ENCODE assay signal across 39 cellular contexts in genomic region chr11:6876325-6876724, GRCh38. TPM values are rescaled to one million over a fixed set of nuclear protein-coding genes. Genes with fewer than 3 reads are reported as not detected.
"Had no signal": no experiment of that assay in that cellular context is flagged by ENCODE, and none has a peak within 500 bp of the region (broad histone marks: within the 10 kb centered on the region; RNA-seq: fewer than 3 reads in every experiment).

A gene with protein sequence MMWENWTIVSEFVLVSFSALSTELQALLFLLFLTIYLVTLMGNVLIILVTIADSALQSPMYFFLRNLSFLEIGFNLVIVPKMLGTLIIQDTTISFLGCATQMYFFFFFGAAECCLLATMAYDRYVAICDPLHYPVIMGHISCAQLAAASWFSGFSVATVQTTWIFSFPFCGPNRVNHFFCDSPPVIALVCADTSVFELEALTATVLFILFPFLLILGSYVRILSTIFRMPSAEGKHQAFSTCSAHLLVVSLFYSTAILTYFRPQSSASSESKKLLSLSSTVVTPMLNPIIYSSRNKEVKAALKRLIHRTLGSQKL (plus strand): TSS chr11:6876625. CDS start chr11:6876648, 23 bp downstream.

- H3K9me3 Mint-ChIP-seq: activated B cell treated with CpG ODN at 0.5 μM for 24 hours; activated CD4-positive, alpha-beta memory T cell treated with anti-CD3 and anti-CD28 coated beads for 36 hours; activated CD4-positive, alpha-beta T cell treated with anti-CD3 and anti-CD28 coated beads, Interleukin-2, amount 10 ng/mL, durations not matched to agents 24 days and 14 days; activated CD8-positive, alpha-beta T cell treated with anti-CD3 and anti-CD28 coated beads for 36 hours; activated naive CD4-positive, alpha-beta T cell treated with anti-CD3 and anti-CD28 coated beads for 36 hours; activated T-cell treated with anti-CD3 and anti-CD28 coated beads, Interleukin-2, amount 50 U/mL, for 4 hours; activated T-cell treated with anti-CD3 and anti-CD28 coated beads, Interleukin-2, amount 50 U/mL, for 72 hours; activated T-helper 1 cell treated with anti-CD3 and anti-CD28 coated beads, Interleukin-12 subunit alpha, Interleukin-12 subunit beta, Interleukin-2, Interleukin-4 antibody, amounts not matched to agents 30 ng/mL and 10 ng/mL and 1 ng/mL, durations not matched to agents 14 hours and 24 hours and 36 hours; activated T-helper 17 cell treated with anti-CD3 and anti-CD28 coated beads, Interleukin-2, amount 50 U/mL, for 72 hours; T-helper 1 cell treated with Interleukin-12 subunit alpha and Interleukin-12 subunit beta and Interleukin-4 antibody, amounts not matched to agents 30 μg/mL and 1 μg/mL, for 36 hours; T-helper 2 cell treated with Interferon-gamma antibody and Interleukin-4, amounts not matched to agents 5 μg/mL and 100 μg/mL, for 36 hours had no signal

- H3K36me3 Mint-ChIP-seq: activated CD4-positive, alpha-beta memory T cell treated with anti-CD3 and anti-CD28 coated beads for 36 hours; activated naive CD4-positive, alpha-beta T cell treated with anti-CD3 and anti-CD28 coated beads, Interleukin-2, amount 50 U/mL, for 72 hours; activated naive CD8-positive, alpha-beta T cell treated with anti-CD3 and anti-CD28 coated beads for 36 hours had no signal

- DNase-seq: activated B cell treated with CpG ODN at 0.5 μM for 24 hours; activated CD4-positive, alpha-beta memory T cell treated with anti-CD3 and anti-CD28 coated beads for 36 hours; activated CD4-positive, alpha-beta T cell treated with anti-CD3 and anti-CD28 coated beads for 4 hours; activated CD4-positive, alpha-beta T cell treated with anti-CD3 and anti-CD28 coated beads, Interleukin-2, amount 10 ng/mL, durations not matched to agents 24 days and 14 days; activated CD4-positive, alpha-beta T cell treated with anti-CD3 and anti-CD28 coated beads, Interleukin-2, amount 50 U/mL, for 1 hour; activated CD4-positive, alpha-beta T cell treated with anti-CD3 and anti-CD28 coated beads, Interleukin-2, amount 50 U/mL, for 4 hours; activated CD4-positive, CD25-positive, alpha-beta regulatory T cell treated with anti-CD3 and anti-CD28 coated beads, Interleukin-2, amount 50 U/mL, for 72 hours; activated CD8-positive, alpha-beta memory T cell treated with anti-CD3 and anti-CD28 coated beads, Interleukin-2, amount 50 U/mL, for 4 hours; activated CD8-positive, alpha-beta T cell treated with anti-CD3 and anti-CD28 coated beads for 36 hours; activated effector memory CD4-positive, alpha-beta T cell treated with anti-CD3 and anti-CD28 coated beads, Interleukin-2, amount 50 U/mL, for 16 hours; activated gamma-delta T cell treated with Interleukin-2 at 50 U/mL for 16 hours; activated naive CD4-positive, alpha-beta T cell; activated naive CD4-positive, alpha-beta T cell treated with anti-CD3 and anti-CD28 coated beads for 36 hours; activated naive CD4-positive, alpha-beta T cell treated with anti-CD3 and anti-CD28 coated beads, Interleukin-2, amount 50 U/mL, for 16 hours; activated naive CD8-positive, alpha-beta T cell treated with anti-CD3 and anti-CD28 coated beads for 36 hours; activated T-cell treated with anti-CD3 and anti-CD28 coated beads for 4 hours; activated T-cell treated with anti-CD3 and anti-CD28 coated beads, Interleukin-2, amount 50 U/mL, for 1 hour; activated T-cell treated with anti-CD3 and anti-CD28 coated beads, Interleukin-2, amount 50 U/mL, for 4 hours; activated T-cell treated with anti-CD3 and anti-CD28 coated beads, Interleukin-2, amount 50 U/mL, for 72 hours; adrenal gland; amniotic stem cell; aorta; body of pancreas; brain microvascular endothelial cell; central memory CD4-positive, alpha-beta T cell; T-helper 1 cell; T-helper 2 cell; T-helper 9 cell had no signal

- H3K4me1 ChIP-seq: adrenal gland, body of pancreas, breast epithelium had no signal

- H3K27ac ChIP-seq: adrenal gland, body of pancreas, brain microvascular endothelial cell, breast epithelium, VCaP had no signal

- H3K27me3 Mint-ChIP-seq: activated naive CD8-positive, alpha-beta T cell treated with anti-CD3 and anti-CD28 coated beads for 36 hours had no signal

- ATAC-seq: activated CD8-positive, alpha-beta T cell treated with anti-CD3 and anti-CD28 coated beads for 36 hours; activated T-cell treated with anti-CD3 and anti-CD28 coated beads, Interleukin-2, amount 50 U/mL, for 4 hours; activated T-cell treated with anti-CD3 and anti-CD28 coated beads, Interleukin-2, amount 50 U/mL, for 72 hours; activated T-helper 17 cell treated with anti-CD3 and anti-CD28 coated beads, Interleukin-2, amount 50 U/mL, for 72 hours; body of pancreas had no signal

- H3K4me3 Mint-ChIP-seq: activated B cell treated with CpG ODN at 0.5 μM for 24 hours; activated CD4-positive, alpha-beta memory T cell treated with anti-CD3 and anti-CD28 coated beads for 36 hours; activated CD4-positive, alpha-beta T cell treated with anti-CD3 and anti-CD28 coated beads, Interleukin-2, amount 10 ng/mL, durations not matched to agents 24 days and 14 days; activated CD8-positive, alpha-beta T cell treated with anti-CD3 and anti-CD28 coated beads for 36 hours; activated naive CD4-positive, alpha-beta T cell treated with anti-CD3 and anti-CD28 coated beads for 36 hours; activated naive CD8-positive, alpha-beta T cell treated with anti-CD3 and anti-CD28 coated beads for 36 hours; activated T-cell treated with anti-CD3 and anti-CD28 coated beads, Interleukin-2, amount 50 U/mL, for 4 hours; activated T-cell treated with anti-CD3 and anti-CD28 coated beads, Interleukin-2, amount 50 U/mL, for 72 hours; activated T-helper 1 cell treated with anti-CD3 and anti-CD28 coated beads, Interleukin-12 subunit alpha, Interleukin-12 subunit beta, Interleukin-2, Interleukin-4 antibody, amounts not matched to agents 30 ng/mL and 10 ng/mL and 1 ng/mL, durations not matched to agents 14 hours and 24 hours and 36 hours; activated T-helper 17 cell treated with anti-CD3 and anti-CD28 coated beads, Interleukin-2, amount 50 U/mL, for 72 hours; T-helper 1 cell treated with Interleukin-12 subunit alpha and Interleukin-12 subunit beta and Interleukin-4 antibody, amounts not matched to agents 30 μg/mL and 1 μg/mL, for 36 hours; T-helper 2 cell treated with Interferon-gamma antibody and Interleukin-4, amounts not matched to agents 5 μg/mL and 100 μg/mL, for 36 hours had no signal

- H3K27me3 ChIP-seq: adrenal gland, body of pancreas, brain microvascular endothelial cell, breast epithelium had no signal

- H3K9me3 ChIP-seq: adrenal gland, body of pancreas, breast epithelium had no signal

- H3K27ac Mint-ChIP-seq: activated B cell treated with CpG ODN at 0.5 μM for 24 hours; activated CD4-positive, alpha-beta memory T cell treated with anti-CD3 and anti-CD28 coated beads for 36 hours; activated CD4-positive, alpha-beta T cell treated with anti-CD3 and anti-CD28 coated beads, Interleukin-2, amount 10 ng/mL, durations not matched to agents 24 days and 14 days; activated CD8-positive, alpha-beta T cell treated with anti-CD3 and anti-CD28 coated beads for 36 hours; activated naive CD4-positive, alpha-beta T cell treated with anti-CD3 and anti-CD28 coated beads for 36 hours; activated naive CD4-positive, alpha-beta T cell treated with anti-CD3 and anti-CD28 coated beads, Interleukin-2, amount 50 U/mL, for 72 hours; activated naive CD8-positive, alpha-beta T cell treated with anti-CD3 and anti-CD28 coated beads for 36 hours; activated T-cell treated with anti-CD3 and anti-CD28 coated beads, Interleukin-2, amount 50 U/mL, for 72 hours; activated T-helper 1 cell treated with anti-CD3 and anti-CD28 coated beads, Interleukin-12 subunit alpha, Interleukin-12 subunit beta, Interleukin-2, Interleukin-4 antibody, amounts not matched to agents 30 ng/mL and 10 ng/mL and 1 ng/mL, durations not matched to agents 14 hours and 24 hours and 36 hours; activated T-helper 17 cell treated with anti-CD3 and anti-CD28 coated beads, Interleukin-2, amount 50 U/mL, for 72 hours; T-helper 1 cell treated with Interleukin-12 subunit alpha and Interleukin-12 subunit beta and Interleukin-4 antibody, amounts not matched to agents 30 μg/mL and 1 μg/mL, for 36 hours; T-helper 2 cell treated with Interferon-gamma antibody and Interleukin-4, amounts not matched to agents 5 μg/mL and 100 μg/mL, for 36 hours had no signal

- H3K36me3 ChIP-seq: adrenal gland, brain microvascular endothelial cell, breast epithelium had no signal

- H3K4me3 ChIP-seq: adrenal gland, body of pancreas, breast epithelium had no signal

- H3K4me1 Mint-ChIP-seq: activated B cell treated with CpG ODN at 0.5 μM for 24 hours; activated CD4-positive, alpha-beta T cell treated with anti-CD3 and anti-CD28 coated beads, Interleukin-2, amount 10 ng/mL, durations not matched to agents 24 days and 14 days; activated naive CD8-positive, alpha-beta T cell treated with anti-CD3 and anti-CD28 coated beads for 36 hours; activated T-helper 17 cell treated with anti-CD3 and anti-CD28 coated beads, Interleukin-2, amount 50 U/mL, for 72 hours had no signal

RNA-seq across cellular contexts. Expression of the gene that starts here (rescaled TPM):
- total RNA-seq: activated B cell treated with CpG ODN at 0.5 μM for 24 hours; activated CD4-positive, alpha-beta memory T cell treated with anti-CD3 and anti-CD28 coated beads for 36 hours; activated CD4-positive, alpha-beta T cell treated with anti-CD3 and anti-CD28 coated beads, Interleukin-2, amount 10 ng/mL, durations not matched to agents 24 days and 14 days; activated CD8-positive, alpha-beta memory T cell treated with anti-CD3 and anti-CD28 coated beads for 36 hours; activated CD8-positive, alpha-beta T cell treated with anti-CD3 and anti-CD28 coated beads for 36 hours; activated naive CD4-positive, alpha-beta T cell treated with anti-CD3 and anti-CD28 coated beads for 36 hours; activated naive CD4-positive, alpha-beta T cell treated with anti-CD3 and anti-CD28 coated beads, Interleukin-2, amount 50 U/mL, for 72 hours; activated naive CD8-positive, alpha-beta T cell treated with anti-CD3 and anti-CD28 coated beads for 36 hours; activated T-cell treated with anti-CD3 and anti-CD28 coated beads, Interleukin-2, amount 50 U/mL, for 4 hours; activated T-cell treated with anti-CD3 and anti-CD28 coated beads, Interleukin-2, amount 50 U/mL, for 72 hours; activated T-helper 1 cell treated with anti-CD3 and anti-CD28 coated beads, Interleukin-12 subunit alpha, Interleukin-12 subunit beta, Interleukin-2, Interleukin-4 antibody, amounts not matched to agents 30 ng/mL and 10 ng/mL and 1 ng/mL, durations not matched to agents 14 hours and 24 hours and 36 hours; activated T-helper 17 cell treated with anti-CD3 and anti-CD28 coated beads, Interleukin-2, amount 50 U/mL, for 72 hours; adrenal gland; aorta; astrocyte; body of pancreas; breast epithelium; cardiac septum; cerebellum had no signal
- polyA plus RNA-seq: adrenal gland, aorta had no signal
